22 cellular contexts compared by ENCODE assay signal in genomic region chr2:238157506-238158017, GRCh38. TPM values are rescaled to one million over a fixed set of nuclear protein-coding genes. Genes with fewer than 3 reads are reported as not detected.
A peak's percentile ranks its signal among the peaks of the same experiment; 100 is the strongest.
DNase-seq lines count a peak whose midpoint lies in the region; ATAC-seq, FAIRE-seq and TF ChIP-seq lines count a peak whose summit lies in the region.
"Had no signal": no experiment of that assay in that cellular context is flagged by ENCODE, and none has a peak within 500 bp of the region (broad histone marks: within the 10 kb centered on the region; RNA-seq: fewer than 3 reads in every experiment).

No MANE protein-coding gene starts in this region.

- H3K4me3 ChIP-seq in kidney (ENCODE audit: low read length in 2 of 2) (no peak overlapping the region), upper lobe of right lung (no peak overlapping the region)
- H3K4me3 ChIP-seq: K562, uterus had no signal

- no peaks in the 10 kb centered on the region for H3K9me3 ChIP-seq in kidney (ENCODE audit: control insufficient read depth in 1 of 2, low read length in 2 of 2)
- no peaks in the 10 kb centered on the region for H3K9me3 ChIP-seq in upper lobe of right lung
- H3K9me3 ChIP-seq: breast epithelium, uterus had no signal

- H3K27ac ChIP-seq in kidney (ENCODE audit: low read depth in 2 of 2, low read length in 2 of 2) = no peak overlapping the region
- no peak overlapping the region for H3K27ac ChIP-seq in upper lobe of right lung
- H3K27ac ChIP-seq: breast epithelium, C4-2B, HL-60, neural progenitor cell, uterus had no signal

- ATAC-seq in Right ventricle myocardium superior (ENCODE audit: poor library complexity) (no peak), Right ventricle myocardium inferior (no peak), upper lobe of right lung (no peak), GM18498 (IDR thresholded peaks at IDR 0.05; ENCODE audit: unreplicated experiment) (no peak), GM21717 (IDR thresholded peaks at IDR 0.05; ENCODE audit: unreplicated experiment) (no peak), HG03354 (IDR thresholded peaks at IDR 0.05; ENCODE audit: poor library complexity, severe bottlenecking, unreplicated experiment) (no peak)
- ATAC-seq: activated T-helper 17 cell treated with anti-CD3 and anti-CD28 coated beads, Interleukin-2, amount 50 U/mL, for 72 hours; K562 had no signal

- no peak for FAIRE-seq in kidney (lab: Jason Lieb, UNC)
- FAIRE-seq: endothelial cell of umbilical vein, K562 had no signal

- DNase-seq in Right ventricle myocardium superior = peak; percentile 35
- DNase-seq in Right ventricle myocardium inferior (ENCODE audit: missing footprints) = no peak
- DNase-seq in NCI-H345 (lab: John Stamatoyannopoulos, UW) = peak; percentile 82
- DNase-seq in kidney = peak; percentile 82
- peak; percentile 53 for DNase-seq in upper lobe of right lung
- DNase-seq: ACHN; activated CD4-positive, alpha-beta T cell treated with anti-CD3 and anti-CD28 coated beads for 1 hour; dermis blood vessel endothelial cell; kidney glomerular epithelial cell; NCI-H2171; RPMI8226; uterus had no signal

- no peaks in the 10 kb centered on the region for H3K36me3 ChIP-seq in kidney (ENCODE audit: control insufficient read depth in 1 of 2, insufficient read depth in 2 of 2, low read length in 2 of 2)
- H3K36me3 ChIP-seq in upper lobe of right lung = no peaks in the 10 kb centered on the region
- H3K36me3 ChIP-seq: breast epithelium, neural progenitor cell, uterus had no signal

- peaks cover 41% of the 10 kb centered on the region for H3K27me3 ChIP-seq in upper lobe of right lung
- H3K27me3 ChIP-seq: uterus had no signal

- H3K4me1 ChIP-seq in kidney (ENCODE audit: control insufficient read depth in 1 of 2, insufficient read depth in 1 of 2, low read depth in 1 of 2, low read length in 2 of 2) (no peaks in the 10 kb centered on the region), upper lobe of right lung (peaks cover 5% of the 10 kb centered on the region)
- H3K4me1 ChIP-seq: breast epithelium had no signal

- intact Hi-C loops in Right ventricle myocardium superior (cut with DNase I) (no loop called here), Right ventricle myocardium inferior (cut with DNase I) (no loop called here), kidney (cut with DNase I) (no loop called here), upper lobe of right lung (cut with DNase I) (no loop called here)

- no peak for TF ChIP-seq CTCF in kidney (IDR thresholded peaks at IDR 0.05; ENCODE audit: borderline replicate concordance, extremely low read depth, insufficient read depth)
- TF ChIP-seq CTCF in upper lobe of right lung (IDR thresholded peaks at IDR 0.05) = no peak

- no peak overlapping the region for H3K9ac ChIP-seq in kidney (ENCODE audit: low read length in 2 of 2)
- H3K9ac ChIP-seq: neural progenitor cell had no signal

RNA-seq across cellular contexts. Expression of gene ERFE, which starts 1.2 kb away (rescaled TPM):
- total RNA-seq in Right ventricle myocardium superior (not detected), Right ventricle myocardium inferior (0.51 TPM), kidney (61.4 TPM), upper lobe of right lung (not detected)
- polyA plus RNA-seq in kidney (ENCODE audit: insufficient read depth, low read depth, low replicate concordance) = 1.6 TPM
- total RNA-seq: activated T-helper 17 cell treated with anti-CD3 and anti-CD28 coated beads, Interleukin-2, amount 50 U/mL, for 72 hours had no signal

RNA-seq across cellular contexts. Expression of gene KLHL30, which starts 19.1 kb away (rescaled TPM):
- total RNA-seq in Right ventricle myocardium superior (20.0 TPM), Right ventricle myocardium inferior (20.6 TPM), kidney (5.7 TPM), upper lobe of right lung (0.90 TPM)
- polyA plus RNA-seq in kidney (ENCODE audit: insufficient read depth, low read depth, low replicate concordance) = 0.24 TPM
- total RNA-seq: activated T-helper 17 cell treated with anti-CD3 and anti-CD28 coated beads, Interleukin-2, amount 50 U/mL, for 72 hours; dermis blood vessel endothelial cell; endothelial cell of umbilical vein had no signal
- polyA plus RNA-seq: endothelial cell of umbilical vein, K562 had no signal

RNA-seq across cellular contexts. Expression of gene ILKAP, which starts 45.9 kb away (rescaled TPM):
- total RNA-seq in Right ventricle myocardium superior = 23.8 TPM
- total RNA-seq in Right ventricle myocardium inferior = 26.2 TPM
- 47.7 TPM for total RNA-seq in kidney
- 38.4 TPM for polyA plus RNA-seq in kidney (ENCODE audit: insufficient read depth, low read depth, low replicate concordance)
- total RNA-seq in upper lobe of right lung = 47.2 TPM

RNA-seq across cellular contexts. Expression of gene ESPNL, which starts 57.4 kb away (rescaled TPM):
- not detected for total RNA-seq in Right ventricle myocardium superior
- not detected for total RNA-seq in Right ventricle myocardium inferior
- 2.7 TPM for total RNA-seq in kidney
- 0.28 TPM for polyA plus RNA-seq in kidney (ENCODE audit: insufficient read depth, low read depth, low replicate concordance)
- 0.35 TPM for total RNA-seq in upper lobe of right lung
- total RNA-seq: dermis blood vessel endothelial cell, endothelial cell of umbilical vein had no signal
- polyA plus RNA-seq: endothelial cell of umbilical vein had no signal

Comparison
In these comparisons a context has a peak if more than half of its experiments do, and no peak if none do; other contexts are left out.
1. RNA of gene ERFE, which starts 1.2 kb away (total RNA-seq): 61.4 TPM in kidney (single experiment); 0.51 TPM in Right ventricle myocardium inferior (single experiment), not detected in Right ventricle myocardium superior (single experiment) and not detected in upper lobe of right lung (single experiment); every median in the first group is over 10 times any median in the second.